1 cellular context compared by ENCODE assay signal in the genomic region with DNA sequence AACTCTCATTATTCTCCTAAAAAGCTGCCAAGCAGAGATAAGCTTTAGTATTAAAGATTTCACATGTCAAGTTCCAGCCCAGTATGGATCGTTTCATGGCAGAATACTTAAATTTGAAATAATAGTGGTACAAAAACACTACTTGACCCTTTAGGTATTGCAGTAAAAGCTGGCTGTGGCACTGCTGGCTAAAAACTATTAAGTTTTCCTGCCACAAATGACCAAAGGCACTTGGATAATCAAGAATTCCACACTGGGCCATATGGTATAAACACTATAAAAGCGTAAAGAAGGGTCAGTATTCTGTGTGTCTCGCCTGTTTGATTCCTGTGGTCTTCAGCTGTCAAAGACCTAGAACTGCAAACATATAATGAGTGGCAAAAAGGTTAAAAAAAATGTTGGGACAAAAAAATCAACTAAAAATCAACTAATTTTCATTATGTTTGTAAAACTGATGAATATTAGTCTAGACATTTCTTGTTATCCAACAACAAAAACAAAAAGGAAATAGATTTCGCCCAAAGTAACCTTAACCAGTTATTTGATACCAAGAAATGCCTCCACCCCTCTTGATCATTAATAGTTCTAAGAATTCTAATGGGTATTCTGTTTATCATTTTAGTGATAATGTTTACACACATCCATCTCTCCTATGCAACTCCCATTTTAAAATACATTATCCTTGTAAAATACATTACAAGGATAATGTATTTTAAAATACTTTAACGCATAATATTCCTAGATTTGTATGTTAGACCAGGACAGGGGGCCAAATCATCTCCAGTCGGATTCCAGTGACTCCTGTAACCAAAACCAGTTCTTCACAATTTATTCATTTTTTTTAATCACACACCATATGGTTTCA.
TF ChIP-seq lines count a peak whose summit lies in the region.

No MANE protein-coding gene starts in this region.

TF ChIP-seq in H1, 55 proteins besides CTCF, POLR2A, EP300 and RAD21:
- TF ChIP-seq FOSL1 (IDR thresholded peaks at IDR 0.05; ENCODE audit: insufficient read depth, low read depth, low read length) (no peak), TCF12 (IDR thresholded peaks at IDR 0.05; ENCODE audit: low read depth, low read length) (no peak), SAP30 (IDR thresholded peaks at IDR 0.05; ENCODE audit: insufficient read depth, insufficient replicate concordance, low read length) (no peak), KDM4A (IDR thresholded peaks at IDR 0.05; ENCODE audit: low read depth, low read length, severe bottlenecking) (no peak), BRCA1 (IDR thresholded peaks at IDR 0.05; ENCODE audit: low read depth, low read length) (no peak), JUND (IDR thresholded peaks at IDR 0.05; ENCODE audit: low read length) (no peak), SIRT6 (IDR thresholded peaks at IDR 0.05; ENCODE audit: low read length) (no peak), SP2 (IDR thresholded peaks at IDR 0.05; ENCODE audit: low read length) (no peak), CTBP2 (IDR thresholded peaks at IDR 0.05; ENCODE audit: borderline replicate concordance, insufficient read depth, insufficient read length, low read length) (no peak), TAF1 (IDR thresholded peaks at IDR 0.05; ENCODE audit: low read depth, low read length) (no peak), RFX5 (IDR thresholded peaks at IDR 0.05; ENCODE audit: borderline replicate concordance, low read depth, low read length) (no peak), CREB1 (IDR thresholded peaks at IDR 0.05) (no peak), POLR2AphosphoS5 (IDR thresholded peaks at IDR 0.05; ENCODE audit: low read depth, low read length) (no peak), PHF8 (conservative IDR thresholded peaks at IDR 0.05; ENCODE audit: low read depth, low read length) (no peak)
